Comparison of ENCODE assay signal across 18 cellular contexts in genomic region chr2:43623052-43623451, GRCh38. TPM values are rescaled to one million over a fixed set of nuclear protein-coding genes. Genes with fewer than 3 reads are reported as not detected.
DNase-seq lines count a peak whose midpoint lies in the region; ATAC-seq and TF ChIP-seq lines count a peak whose summit lies in the region.
"Had no signal": no experiment of that assay in that cellular context is flagged by ENCODE, and none has a peak within 500 bp of the region (broad histone marks: within the 10 kb centered on the region; RNA-seq: fewer than 3 reads in every experiment).

No MANE protein-coding gene starts in this region.

- intact Hi-C loops in CD8-positive, alpha-beta T cell (cut with DNase I, micrococcal nuclease) = no loop called here

- no peak overlapping the region for H3K4me3 Mint-ChIP-seq in neural progenitor cell
- H3K4me3 Mint-ChIP-seq in CD8-positive, alpha-beta T cell = no peak overlapping the region
- H3K4me3 Mint-ChIP-seq: activated CD8-positive, alpha-beta T cell treated with anti-CD3 and anti-CD28 coated beads for 36 hours; natural killer cell; stimulated activated memory B cell treated with anti-CD40 and anti-IgM and Interleukin-4, amounts not matched to agents 10 μg/mL and 1 μg/mL and 100 μg/mL, for 72 hours had no signal

- DNase-seq in ELR (ENCODE audit: low read depth) (peak; percentile 12), NCI-H82 treated with DMSO at 0.1 percent for 48 hours (lab: John Stamatoyannopoulos, UW; ENCODE audit: unreplicated experiment) (peak; percentile 18), globus pallidus (ENCODE audit: low spot score) (peak; percentile 11), neural progenitor cell (ENCODE audit: low spot score) (no peak), activated gamma-delta T cell (lab: John Stamatoyannopoulos, UW) (no peak)
- DNase-seq in CD8-positive, alpha-beta T cell = no peak
- DNase-seq in stimulated activated naive CD4-positive, alpha-beta T cell (lab: John Stamatoyannopoulos, UW) = no peak
- DNase-seq in stimulated activated CD4-positive, alpha-beta T cell treated with anti-CD3 and anti-CD28 coated beads, Interleukin-4, amount 100 ng/mL, for 1 hour = no peak
- DNase-seq: activated CD8-positive, alpha-beta T cell treated with anti-CD3 and anti-CD28 coated beads for 36 hours; hippocampal formation; natural killer cell; NCI-H2081 treated with DMSO at 0.1 percent for 48 hours; right lobe of liver; upper lobe of left lung had no signal

- H3K9me3 ChIP-seq in neural progenitor cell (ENCODE audit: low read depth) = no peaks in the 10 kb centered on the region
- H3K9me3 ChIP-seq in CD8-positive, alpha-beta T cell (ENCODE audit: low read length) = no peaks in the 10 kb centered on the region
- H3K9me3 ChIP-seq: right lobe of liver, upper lobe of left lung had no signal

- no peak overlapping the region for H3K27ac Mint-ChIP-seq in neural progenitor cell
- H3K27ac Mint-ChIP-seq in CD8-positive, alpha-beta T cell = no peak overlapping the region
- H3K27ac Mint-ChIP-seq: activated CD8-positive, alpha-beta T cell treated with anti-CD3 and anti-CD28 coated beads for 36 hours; activated T-helper 2 cell treated with anti-CD3 and anti-CD28 coated beads, Interferon-gamma antibody, Interleukin-2, Interleukin-4, amounts not matched to agents 10 μg/mL and 5 μg/mL and 100 μg/mL, durations not matched to agents 14 hours and 24 hours and 36 hours; natural killer cell; stimulated activated memory B cell treated with anti-CD40 and anti-IgM and Interleukin-4, amounts not matched to agents 10 μg/mL and 1 μg/mL and 100 μg/mL, for 72 hours had no signal

- POLR2A ChIA-PET in CD8-positive, alpha-beta T cell (lab: Charles Lee) = no interaction called here

- no peaks in the 10 kb centered on the region for H3K79me2 ChIP-seq in neural progenitor cell (ENCODE audit: low read depth)

- TF ChIP-seq CTCF in neural progenitor cell (IDR thresholded peaks at IDR 0.05) = no peak
- TF ChIP-seq CTCF in CD8-positive, alpha-beta T cell (IDR thresholded peaks at IDR 0.05) = no peak

- no peaks in the 10 kb centered on the region for H3K4me1 ChIP-seq in neural progenitor cell
- H3K4me1 ChIP-seq in CD8-positive, alpha-beta T cell (ENCODE audit: insufficient read depth, low read length) = no peaks in the 10 kb centered on the region
- H3K4me1 ChIP-seq: right lobe of liver, upper lobe of left lung had no signal

- no peaks in the 10 kb centered on the region for H4K20me1 ChIP-seq in neural progenitor cell (ENCODE audit: low read depth)

- no peaks in the 10 kb centered on the region for H3K9me3 Mint-ChIP-seq in neural progenitor cell
- peaks cover 3% of the 10 kb centered on the region for H3K9me3 Mint-ChIP-seq in CD8-positive, alpha-beta T cell
- H3K9me3 Mint-ChIP-seq: activated CD8-positive, alpha-beta T cell treated with anti-CD3 and anti-CD28 coated beads for 36 hours; activated T-helper 2 cell treated with anti-CD3 and anti-CD28 coated beads, Interferon-gamma antibody, Interleukin-2, Interleukin-4, amounts not matched to agents 10 μg/mL and 5 μg/mL and 100 μg/mL, durations not matched to agents 14 hours and 24 hours and 36 hours; natural killer cell had no signal

- CTCF ChIA-PET in CD8-positive, alpha-beta T cell (lab: Charles Lee) = no interaction called here

- no peaks in the 10 kb centered on the region for H3K36me3 Mint-ChIP-seq in neural progenitor cell
- H3K36me3 Mint-ChIP-seq in CD8-positive, alpha-beta T cell = no peaks in the 10 kb centered on the region
- H3K36me3 Mint-ChIP-seq: natural killer cell; stimulated activated memory B cell treated with anti-CD40 and anti-IgM and Interleukin-4, amounts not matched to agents 10 μg/mL and 1 μg/mL and 100 μg/mL, for 72 hours had no signal

- H3K4me2 ChIP-seq in neural progenitor cell = no peak overlapping the region

- peak overlapping the region; percentile 89 for H2AFZ ChIP-seq in neural progenitor cell (replicated peaks)

- H3K27ac ChIP-seq in neural progenitor cell = no peak overlapping the region
- no peak overlapping the region for H3K27ac ChIP-seq in CD8-positive, alpha-beta T cell (ENCODE audit: low read depth, low read length)
- H3K27ac ChIP-seq: coronary artery, epithelial cell of prostate, right lobe of liver had no signal

- H3K27me3 Mint-ChIP-seq in neural progenitor cell (ENCODE audit: insufficient read depth, low read depth) = no peaks in the 10 kb centered on the region
- H3K27me3 Mint-ChIP-seq in CD8-positive, alpha-beta T cell (ENCODE audit: low read depth) = peaks cover 27% of the 10 kb centered on the region
- H3K27me3 Mint-ChIP-seq: stimulated activated memory B cell treated with anti-CD40 and anti-IgM and Interleukin-4, amounts not matched to agents 10 μg/mL and 1 μg/mL and 100 μg/mL, for 72 hours had no signal

- no peak overlapping the region for H3K9ac ChIP-seq in neural progenitor cell

- H3K4me3 ChIP-seq in neural progenitor cell = no peak overlapping the region
- H3K4me3 ChIP-seq in CD8-positive, alpha-beta T cell (ENCODE audit: low read depth, low read length) = no peak overlapping the region
- H3K4me3 ChIP-seq: coronary artery, right lobe of liver, upper lobe of left lung had no signal

- ATAC-seq in CD8-positive, alpha-beta T cell = no peak
- ATAC-seq: activated CD8-positive, alpha-beta T cell treated with anti-CD3 and anti-CD28 coated beads for 36 hours; natural killer cell; right lobe of liver; stimulated activated memory B cell treated with anti-CD40 and anti-IgM and Interleukin-4, amounts not matched to agents 10 μg/mL and 1 μg/mL and 100 μg/mL, for 72 hours had no signal

- no peaks in the 10 kb centered on the region for H3K36me3 ChIP-seq in neural progenitor cell
- no peaks in the 10 kb centered on the region for H3K36me3 ChIP-seq in CD8-positive, alpha-beta T cell (ENCODE audit: insufficient read depth, low read length)
- H3K36me3 ChIP-seq: right lobe of liver, upper lobe of left lung had no signal

- H3K27me3 ChIP-seq in neural progenitor cell = no peaks in the 10 kb centered on the region
- no peaks in the 10 kb centered on the region for H3K27me3 ChIP-seq in CD8-positive, alpha-beta T cell (ENCODE audit: insufficient read depth, low read length)
- H3K27me3 ChIP-seq: right lobe of liver, upper lobe of left lung had no signal

- H3F3A ChIP-seq in neural progenitor cell (ENCODE audit: low read depth) = no peaks in the 10 kb centered on the region

- H3K4me1 Mint-ChIP-seq in neural progenitor cell = peaks cover 3% of the 10 kb centered on the region
- no peaks in the 10 kb centered on the region for H3K4me1 Mint-ChIP-seq in CD8-positive, alpha-beta T cell (ENCODE audit: low read depth)
- H3K4me1 Mint-ChIP-seq: natural killer cell; stimulated activated memory B cell treated with anti-CD40 and anti-IgM and Interleukin-4, amounts not matched to agents 10 μg/mL and 1 μg/mL and 100 μg/mL, for 72 hours had no signal

RNA-seq across cellular contexts. Expression of gene PLEKHH2, which starts 14.0 kb away (rescaled TPM):
- total RNA-seq in neural progenitor cell (ENCODE audit: low replicate concordance) = 7.9 and 11.2 TPM in 2 replicates
- 1 to 10 TPM; 1.5 to 1.7 TPM for total RNA-seq in CD8-positive, alpha-beta T cell

RNA-seq across cellular contexts. Expression of gene THADA, which starts 27.2 kb away (rescaled TPM):
- 20.5 and 29.3 TPM in 2 replicates for total RNA-seq in neural progenitor cell (ENCODE audit: low replicate concordance)
- 10 to 100 TPM; 28.5 to 28.6 TPM for total RNA-seq in CD8-positive, alpha-beta T cell

RNA-seq across cellular contexts. Expression of gene C1GALT1C1L, which starts 53.2 kb away (rescaled TPM):
- total RNA-seq in neural progenitor cell (ENCODE audit: low replicate concordance) = 0.12 TPM in 1 of 2 replicates, not detected in the other
- not detected for total RNA-seq in CD8-positive, alpha-beta T cell
- total RNA-seq: natural killer cell had no signal

Comparison
In these comparisons a context has a peak if more than half of its experiments do, and no peak if none do; other contexts are left out.
1. DNase-seq: peak in ELR (single experiment), NCI-H82 treated with DMSO at 0.1 percent for 48 hours (single experiment) and globus pallidus (single experiment); none in neural progenitor cell (single experiment), CD8-positive, alpha-beta T cell (0 of 7), activated gamma-delta T cell (single experiment), stimulated activated naive CD4-positive, alpha-beta T cell (0 of 6) and stimulated activated CD4-positive, alpha-beta T cell treated with anti-CD3 and anti-CD28 coated beads, Interleukin-4, amount 100 ng/mL, for 1 hour (single experiment).